In genomic region chr12:74537126-74537706, GRCh38 we compare ENCODE assay signal across 8 cellular contexts. TPM values are rescaled to one million over a fixed set of nuclear protein-coding genes. Genes with fewer than 3 reads are reported as not detected.
DNase-seq lines count a peak whose midpoint lies in the region; ATAC-seq and TF ChIP-seq lines count a peak whose summit lies in the region.

No MANE protein-coding gene starts in this region.

- WGBS in right lobe of liver (ENCODE audit: insufficient coverage, low coverage, low lambda C conversion rate, missing lambda C conversion rate) = 0% methylated on average over 8 of the region's 8 CpGs
- 1% methylated on average over 8 of the region's 8 CpGs for WGBS in testis, 2 donors

- peak; percentile 57 to 68 (median 64) for ATAC-seq in right lobe of liver

- H3K9me3 Mint-ChIP-seq in activated naive CD4-positive, alpha-beta T cell treated with anti-CD3 and anti-CD28 coated beads for 36 hours = no peaks in the 10 kb centered on the region
- no peaks in the 10 kb centered on the region for H3K9me3 Mint-ChIP-seq in dendritic cell treated with granulocyte-macrophage colony-stimulating factor and Interleukin-4, amounts not matched to agents 40 ng/mL and 50 ng/mL, for 4 days

- H3K36me3 Mint-ChIP-seq in activated naive CD4-positive, alpha-beta T cell treated with anti-CD3 and anti-CD28 coated beads for 36 hours (ENCODE audit: low read depth) = peaks cover 41% of the 10 kb centered on the region
- peaks cover 46% of the 10 kb centered on the region for H3K36me3 Mint-ChIP-seq in dendritic cell treated with granulocyte-macrophage colony-stimulating factor and Interleukin-4, amounts not matched to agents 40 ng/mL and 50 ng/mL, for 4 days (ENCODE audit: low read depth)

- peak overlapping the region; percentile 91 for H3K4me3 Mint-ChIP-seq in activated naive CD4-positive, alpha-beta T cell treated with anti-CD3 and anti-CD28 coated beads for 36 hours
- H3K4me3 Mint-ChIP-seq in dendritic cell treated with granulocyte-macrophage colony-stimulating factor and Interleukin-4, amounts not matched to agents 40 ng/mL and 50 ng/mL, for 4 days = peak overlapping the region; percentile 95

- H3K4me3 ChIP-seq in HFF-Myc (replicated peaks; ENCODE audit: low read depth, low read length) (peak overlapping the region; percentile 93), right lobe of liver (peak overlapping the region; percentile 65 to 93 (median 79)), testis (peak overlapping the region; percentile 69 to 95)

- H3K27ac ChIP-seq in right lobe of liver = peak overlapping the region; percentile 85 to 94 (median 87)
- H3K27ac ChIP-seq in testis = peak overlapping the region; percentile 87 to 90

- H3K4me1 ChIP-seq in right lobe of liver (peaks cover 0 to 28% (median 8%) of the 10 kb centered on the region in 4 donors), testis (peaks cover 28% of the 10 kb centered on the region)

- TF ChIP-seq POLR2A in right lobe of liver (IDR thresholded peaks at IDR 0.05) (no peak), testis (IDR thresholded peaks at IDR 0.05) (no peak)

- peaks cover 42% of the 10 kb centered on the region for H3K4me1 Mint-ChIP-seq in activated naive CD4-positive, alpha-beta T cell treated with anti-CD3 and anti-CD28 coated beads for 36 hours (ENCODE audit: low read depth)
- H3K4me1 Mint-ChIP-seq in dendritic cell treated with granulocyte-macrophage colony-stimulating factor and Interleukin-4, amounts not matched to agents 40 ng/mL and 50 ng/mL, for 4 days (ENCODE audit: low read depth) = peaks cover 38% of the 10 kb centered on the region

- H3K27ac Mint-ChIP-seq in activated naive CD4-positive, alpha-beta T cell treated with anti-CD3 and anti-CD28 coated beads for 36 hours = peak overlapping the region; percentile 97
- peak overlapping the region; percentile 99 for H3K27ac Mint-ChIP-seq in dendritic cell treated with granulocyte-macrophage colony-stimulating factor and Interleukin-4, amounts not matched to agents 40 ng/mL and 50 ng/mL, for 4 days

- H3K27me3 ChIP-seq in right lobe of liver (no peaks in the 10 kb centered on the region), testis (no peaks in the 10 kb centered on the region)

- peaks cover 0 to 3% (median 1%) of the 10 kb centered on the region in 4 donors for H3K36me3 ChIP-seq in right lobe of liver
- H3K36me3 ChIP-seq in testis (ENCODE audit: low read depth, missing control alignments) = no peaks in the 10 kb centered on the region

- CTCF ChIA-PET in activated naive CD4-positive, alpha-beta T cell treated with anti-CD3 and anti-CD28 coated beads for 36 hours (lab: Charles Lee) = interaction anchor here (0.7 to 0.8 kb wide), 2 partner anchors 18 to 125 kb away, joined by 3 read pairs; no protein-coding TSS in a partner anchor

- no peaks in the 10 kb centered on the region for H3K27me3 Mint-ChIP-seq in activated naive CD4-positive, alpha-beta T cell treated with anti-CD3 and anti-CD28 coated beads for 36 hours (ENCODE audit: low read depth)
- H3K27me3 Mint-ChIP-seq in dendritic cell treated with granulocyte-macrophage colony-stimulating factor and Interleukin-4, amounts not matched to agents 40 ng/mL and 50 ng/mL, for 4 days = no peaks in the 10 kb centered on the region

- H3K9me3 ChIP-seq in right lobe of liver (no peaks in the 10 kb centered on the region), testis (no peaks in the 10 kb centered on the region)

- intact Hi-C loops in activated naive CD4-positive, alpha-beta T cell treated with anti-CD3 and anti-CD28 coated beads for 36 hours (cut with micrococcal nuclease) = loop anchor here (1.0 to 5.0 kb wide), 5 partner anchors 125 to 1545 kb away; partner anchors contain the start of genes KRR1 and NAP1L1
- intact Hi-C loops in dendritic cell treated with granulocyte-macrophage colony-stimulating factor and Interleukin-4, amounts not matched to agents 40 ng/mL and 50 ng/mL, for 4 days (cut with micrococcal nuclease) = loop anchor here (10.0 kb wide), 1 partner anchor 858 kb away; the partner anchor contains the start of gene GLIPR1L2
- intact Hi-C loops in right lobe of liver (cut with DNase I) = no loop called here
- intact Hi-C loops in testis (cut with DNase I; ENCODE audit: low total_unique reads) = no loop called here

- peak; percentile 36 for TF ChIP-seq CTCF in HFF-Myc (IDR thresholded peaks at IDR 0.05; ENCODE audit: low read depth, low read length, missing control alignments)
- peak; percentile 67 to 81 (median 76) for TF ChIP-seq CTCF in right lobe of liver (IDR thresholded peaks at IDR 0.05)
- TF ChIP-seq CTCF in testis (IDR thresholded peaks at IDR 0.05) = peak; percentile 55 to 72 (median 62)

- no peak for DNase-seq in activated naive CD4-positive, alpha-beta T cell treated with anti-CD3 and anti-CD28 coated beads for 36 hours
- no peak for DNase-seq in activated naive CD4-positive, alpha-beta T cell (lab: John Stamatoyannopoulos, UW)
- peak; percentile 31 for DNase-seq in HFF-Myc (ENCODE audit: extremely low read depth, low read depth)
- DNase-seq in M059J (ENCODE audit: low read depth) = peak; percentile 68
- DNase-seq in SHP77 (lab: John Stamatoyannopoulos, UW) = peak; percentile 58 to 63
- DNase-seq in right lobe of liver = no peak
- DNase-seq in testis = no peak

RNA-seq across cellular contexts. Expression of gene ATXN7L3B, which starts 0.4 kb away (rescaled TPM):
- total RNA-seq in activated naive CD4-positive, alpha-beta T cell treated with anti-CD3 and anti-CD28 coated beads for 36 hours = 10 to 100 TPM; 19.8 to 19.9 TPM
- total RNA-seq in M059J (2014; rRNA removed; shearing (Covaris generic)) = 13.9 and 14.8 TPM in 2 replicates
- 10 to 100 TPM; 10.8 to 16.6 (median 11.7) TPM for total RNA-seq in right lobe of liver
- total RNA-seq in testis = 10 to 100 TPM; 20.2 to 21.0 TPM
- 23.5 TPM for polyA plus RNA-seq in testis (ENCODE audit: insufficient read depth, low read depth, low replicate concordance)

Comparison
In these comparisons a context has a peak if more than half of its experiments do, and no peak if none do; other contexts are left out.
1. DNase-seq: peak in HFF-Myc (single experiment), M059J (single experiment) and SHP77 (2 of 2); none in activated naive CD4-positive, alpha-beta T cell treated with anti-CD3 and anti-CD28 coated beads for 36 hours (single experiment), activated naive CD4-positive, alpha-beta T cell (0 of 4), right lobe of liver (0 of 3) and testis (single experiment).
2. intact Hi-C loops: an anchor here in activated naive CD4-positive, alpha-beta T cell treated with anti-CD3 and anti-CD28 coated beads for 36 hours (1.0 to 5.0 kb wide) and dendritic cell treated with granulocyte-macrophage colony-stimulating factor and Interleukin-4, amounts not matched to agents 40 ng/mL and 50 ng/mL, for 4 days (10.0 kb wide); none called in right lobe of liver and testis.
3. Peak in every context shown above with its lines, with median percentiles within 50 percentile points of each other: H3K4me3 ChIP-seq and CTCF ChIP-seq.